8 cellular contexts compared by ENCODE assay signal in genomic region chr2:54999182-54999581, GRCh38. TPM values are rescaled to one million over a fixed set of nuclear protein-coding genes. Genes with fewer than 3 reads are reported as not detected.
DNase-seq lines count a peak whose midpoint lies in the region; ATAC-seq lines count a peak whose summit lies in the region.

No MANE protein-coding gene starts in this region.

- H3K36me3 ChIP-seq in MG63, result peaks cover 11% of the 10 kb centered on the region

- no peaks in the 10 kb centered on the region for H3K27me3 ChIP-seq in MG63

- H3K9me3 ChIP-seq in MG63, result no peaks in the 10 kb centered on the region

- H3K4me3 ChIP-seq in MG63, result peak overlapping the region; percentile 5; the same call in 1 of the 2 replicates

- DNase-seq in ELR (ENCODE audit: low read depth) (peak; percentile 55), MG63 (no peak), amniotic epithelial cell (ENCODE audit: low read depth) (peak; percentile 43), non-pigmented ciliary epithelial cell (ENCODE audit: low read depth) (peak; percentile 37), DMS79 (lab: John Stamatoyannopoulos, UW) (no peak), germinal center (ENCODE audit: low spot score) (no peak), glomerular visceral epithelial cell (ENCODE audit: extremely low spot score) (no peak)

- no peak for ATAC-seq in HG03097 (IDR thresholded peaks at IDR 0.05; ENCODE audit: low FRiP score, unreplicated experiment)

RNA-seq across cellular contexts. Expression of gene RTN4, which starts 51.1 kb away (rescaled TPM):
- 304 and 433 TPM in 2 replicates for total RNA-seq in MG63 (2014; rRNA removed; shearing (Covaris generic); ENCODE audit: low replicate concordance)

Comparison
In these comparisons a context has a peak if more than half of its experiments do, and no peak if none do; other contexts are left out.
1. DNase-seq: peak in ELR (single experiment), amniotic epithelial cell (single experiment) and non-pigmented ciliary epithelial cell (single experiment); none in MG63 (single experiment), DMS79 (single experiment), germinal center (single experiment) and glomerular visceral epithelial cell (single experiment).